28 cellular contexts compared by ENCODE assay signal in genomic region chr5:172171118-172171775, GRCh38. TPM values are rescaled to one million over a fixed set of nuclear protein-coding genes. Genes with fewer than 3 reads are reported as not detected.
DNase-seq lines count a peak whose midpoint lies in the region; ATAC-seq and TF ChIP-seq lines count a peak whose summit lies in the region.
"Had no signal": no experiment of that assay in that cellular context is flagged by ENCODE, and none has a peak within 500 bp of the region (broad histone marks: within the 10 kb centered on the region; RNA-seq: fewer than 3 reads in every experiment).

No MANE protein-coding gene starts in this region.

- H3K27me3 Mint-ChIP-seq in CD4-positive, CD25-positive, alpha-beta regulatory T cell: peaks cover 4% of the 10 kb centered on the region
- H3K27me3 Mint-ChIP-seq in activated CD4-positive, alpha-beta memory T cell treated with anti-CD3 and anti-CD28 coated beads, Interleukin-2, amount 10 ng/mL, durations not matched to agents 7 days and 5 days: no peaks in the 10 kb centered on the region
- H3K27me3 Mint-ChIP-seq in naive thymus-derived CD8-positive, alpha-beta T cell: no peaks in the 10 kb centered on the region
- H3K27me3 Mint-ChIP-seq in WTC11 (ENCODE audit: low read depth): no peaks in the 10 kb centered on the region
- H3K27me3 Mint-ChIP-seq: progenitor cell of endocrine pancreas had no signal

- H3K9ac ChIP-seq in BLaER1: peak overlapping the region; percentile 59; the same call in 1 of the 2 replicates

- CTCF ChIA-PET in activated CD4-positive, alpha-beta memory T cell treated with anti-CD3 and anti-CD28 coated beads, Interleukin-2, amount 10 ng/mL, durations not matched to agents 7 days and 5 days (lab: Charles Lee): interaction anchor here (0.6 to 13.1 kb wide), 2 partner anchors 15 to 61 kb away, joined by 3 to 254 read pairs; partner anchors contain the start of gene STK10
- CTCF ChIA-PET in WTC11 (lab: Charles Lee): no interaction called here

- H4K20me1 ChIP-seq in BLaER1: peaks cover 36% of the 10 kb centered on the region

- H3K9me3 ChIP-seq in BLaER1: no peaks in the 10 kb centered on the region
- no peaks in the 10 kb centered on the region for H3K9me3 ChIP-seq in CD4-positive, CD25-positive, alpha-beta regulatory T cell (ENCODE audit: control insufficient read depth in 2 of 2, low read length in 2 of 2)
- H3K9me3 ChIP-seq in uterus: no peaks in the 10 kb centered on the region
- H3K9me3 ChIP-seq: gastroesophageal sphincter, MG63, sigmoid colon, SJSA1, upper lobe of left lung had no signal

- 0 out of 2 replicates have a peak overlapping the region, but pooled peaks have one; percentile 38 for H3K4me3 ChIP-seq in BLaER1
- peak overlapping the region; percentile 7 for H3K4me3 ChIP-seq in CD4-positive, CD25-positive, alpha-beta regulatory T cell (ENCODE audit: low read depth, low read length)
- H3K4me3 ChIP-seq in uterus: no peak overlapping the region
- H3K4me3 ChIP-seq: gastroesophageal sphincter, MG63, sigmoid colon, SJSA1, upper lobe of left lung had no signal

- H3K36me3 ChIP-seq in BLaER1 (peaks cover 26% of the 10 kb centered on the region; the same call in 1 of the 2 replicates), uterus (no peaks in the 10 kb centered on the region)
- H3K36me3 ChIP-seq in CD4-positive, CD25-positive, alpha-beta regulatory T cell (ENCODE audit: control insufficient read depth, insufficient read depth, low read length): peaks cover 46% of the 10 kb centered on the region
- H3K36me3 ChIP-seq: gastroesophageal sphincter, MG63, sigmoid colon had no signal

- no peak for TF ChIP-seq POLR2A in uterus (IDR thresholded peaks at IDR 0.05)

- TF ChIP-seq CTCF in WTC11 (IDR thresholded peaks at IDR 0.05) (no peak), uterus (IDR thresholded peaks at IDR 0.05) (no peak)

- H3K27me3 ChIP-seq in BLaER1 (no peaks in the 10 kb centered on the region), uterus (no peaks in the 10 kb centered on the region)
- no peaks in the 10 kb centered on the region for H3K27me3 ChIP-seq in CD4-positive, CD25-positive, alpha-beta regulatory T cell (ENCODE audit: control insufficient read depth, insufficient read depth, low read length)
- H3K27me3 ChIP-seq: gastroesophageal sphincter, MG63, sigmoid colon, SJSA1, upper lobe of left lung had no signal

- H3K4me1 Mint-ChIP-seq in CD4-positive, CD25-positive, alpha-beta regulatory T cell: peaks cover 32 to 100% (median 75%) of the 10 kb centered on the region in 4 donors
- H3K4me1 Mint-ChIP-seq in activated CD4-positive, alpha-beta memory T cell treated with anti-CD3 and anti-CD28 coated beads, Interleukin-2, amount 10 ng/mL, durations not matched to agents 7 days and 5 days: peaks cover 91% of the 10 kb centered on the region
- peaks cover 57 to 99% (median 96%) of the 10 kb centered on the region in 4 donors for H3K4me1 Mint-ChIP-seq in naive thymus-derived CD8-positive, alpha-beta T cell
- H3K4me1 Mint-ChIP-seq in WTC11: peaks cover 20% of the 10 kb centered on the region

- no peak for DNase-seq in CD4-positive, CD25-positive, alpha-beta regulatory T cell
- DNase-seq in activated CD4-positive, alpha-beta memory T cell treated with anti-CD3 and anti-CD28 coated beads, Interleukin-2, amount 10 ng/mL, durations not matched to agents 7 days and 5 days: no peak
- no peak for DNase-seq in naive thymus-derived CD8-positive, alpha-beta T cell
- no peak for DNase-seq in NCI-H2107 treated with DMSO at 0.1 percent for 48 hours (lab: John Stamatoyannopoulos, UW; ENCODE audit: unreplicated experiment)
- no peak for DNase-seq in WTC11 (ENCODE audit: low spot score)
- DNase-seq in uterus: no peak
- DNase-seq: activated CD4-positive, alpha-beta T cell treated with anti-CD3 and anti-CD28 coated beads for 48 hours; anterior cingulate cortex; cortex of kidney; DMS79; GOT3; KBM-7; midbrain; NCI-H1436 treated with DMSO at 0.1 percent for 48 hours; NCI-H2171 treated with DMSO at 0.1 percent for 48 hours; NCI-H524 treated with DMSO at 0.1 percent for 48 hours; sigmoid colon; upper lobe of left lung had no signal

- H3K27ac ChIP-seq in BLaER1 (peak overlapping the region; percentile 85), uterus (no peak overlapping the region)
- H3K27ac ChIP-seq in CD4-positive, CD25-positive, alpha-beta regulatory T cell (ENCODE audit: insufficient read depth, low read length, poor library complexity, severe bottlenecking): peak overlapping the region; percentile 42
- H3K27ac ChIP-seq: gastroesophageal sphincter, sigmoid colon, SJSA1 had no signal

- peaks cover 28% of the 10 kb centered on the region for H3K36me3 Mint-ChIP-seq in CD4-positive, CD25-positive, alpha-beta regulatory T cell
- H3K36me3 Mint-ChIP-seq in activated CD4-positive, alpha-beta memory T cell treated with anti-CD3 and anti-CD28 coated beads, Interleukin-2, amount 10 ng/mL, durations not matched to agents 7 days and 5 days (ENCODE audit: low read depth): peaks cover 83% of the 10 kb centered on the region
- H3K36me3 Mint-ChIP-seq in naive thymus-derived CD8-positive, alpha-beta T cell: peaks cover 4 to 51% (median 6%) of the 10 kb centered on the region in 3 donors
- H3K36me3 Mint-ChIP-seq in WTC11: no peaks in the 10 kb centered on the region; the same call in 1 of the 2 replicates

- H3K4me2 ChIP-seq in BLaER1: peak overlapping the region; percentile 90

- intact Hi-C loops in uterus (cut with DNase I; ENCODE audit: low total_unique reads): no loop called here

- H3K27ac Mint-ChIP-seq in CD4-positive, CD25-positive, alpha-beta regulatory T cell: peak overlapping the region; percentile 51 to 90 (median 89)
- peak overlapping the region; percentile 6 for H3K27ac Mint-ChIP-seq in activated CD4-positive, alpha-beta memory T cell treated with anti-CD3 and anti-CD28 coated beads, Interleukin-2, amount 10 ng/mL, durations not matched to agents 7 days and 5 days
- peak overlapping the region; percentile 93 to 100 (median 98) for H3K27ac Mint-ChIP-seq in naive thymus-derived CD8-positive, alpha-beta T cell
- H3K27ac Mint-ChIP-seq in WTC11: no peak overlapping the region
- H3K27ac Mint-ChIP-seq: progenitor cell of endocrine pancreas had no signal

- peak overlapping the region in 2 of 4 donors; percentile 84 to 98 for H3K4me3 Mint-ChIP-seq in CD4-positive, CD25-positive, alpha-beta regulatory T cell
- H3K4me3 Mint-ChIP-seq in activated CD4-positive, alpha-beta memory T cell treated with anti-CD3 and anti-CD28 coated beads, Interleukin-2, amount 10 ng/mL, durations not matched to agents 7 days and 5 days: no peak overlapping the region
- H3K4me3 Mint-ChIP-seq in naive thymus-derived CD8-positive, alpha-beta T cell: peak overlapping the region in 6 of 10 donors; percentile 4 to 69 (median 21)
- no peak overlapping the region for H3K4me3 Mint-ChIP-seq in WTC11
- H3K4me3 Mint-ChIP-seq: T-helper 1 cell treated with Interleukin-12 subunit alpha and Interleukin-12 subunit beta and Interleukin-4 antibody, amounts not matched to agents 30 μg/mL and 1 μg/mL, for 36 hours had no signal

- no peak for ATAC-seq in CD4-positive, CD25-positive, alpha-beta regulatory T cell (ENCODE audit: low read depth in 2 of 2)
- ATAC-seq in naive thymus-derived CD8-positive, alpha-beta T cell: no peak
- ATAC-seq in WTC11 (no peak), GM21515 (IDR thresholded peaks at IDR 0.05; ENCODE audit: unreplicated experiment) (no peak)
- ATAC-seq: gastroesophageal sphincter, Panc1 had no signal

- H3K4me1 ChIP-seq in BLaER1: peaks cover 96% of the 10 kb centered on the region
- H3K4me1 ChIP-seq in CD4-positive, CD25-positive, alpha-beta regulatory T cell (ENCODE audit: control insufficient read depth, insufficient read depth, low read length, poor library complexity, severe bottlenecking): peaks cover 86% of the 10 kb centered on the region
- H3K4me1 ChIP-seq in uterus: no peaks in the 10 kb centered on the region

- H3K9me3 Mint-ChIP-seq in CD4-positive, CD25-positive, alpha-beta regulatory T cell: no peaks in the 10 kb centered on the region
- H3K9me3 Mint-ChIP-seq in activated CD4-positive, alpha-beta memory T cell treated with anti-CD3 and anti-CD28 coated beads, Interleukin-2, amount 10 ng/mL, durations not matched to agents 7 days and 5 days: no peaks in the 10 kb centered on the region
- no peaks in the 10 kb centered on the region for H3K9me3 Mint-ChIP-seq in naive thymus-derived CD8-positive, alpha-beta T cell
- no peaks in the 10 kb centered on the region for H3K9me3 Mint-ChIP-seq in WTC11
- H3K9me3 Mint-ChIP-seq: T-helper 1 cell treated with Interleukin-12 subunit alpha and Interleukin-12 subunit beta and Interleukin-4 antibody, amounts not matched to agents 30 μg/mL and 1 μg/mL, for 36 hours had no signal

- POLR2A ChIA-PET in activated CD4-positive, alpha-beta memory T cell treated with anti-CD3 and anti-CD28 coated beads, Interleukin-2, amount 10 ng/mL, durations not matched to agents 7 days and 5 days (lab: Charles Lee): interaction anchor here (9.7 to 19.2 kb wide), 2 partner anchors 15 to 63 kb away, joined by 609 to 905 read pairs; partner anchors contain the start of gene STK10
- POLR2A ChIA-PET in naive thymus-derived CD8-positive, alpha-beta T cell (lab: Charles Lee): interaction anchor here (10.5 kb wide), 1 partner anchor 15 kb away, joined by 721 read pairs; the partner anchor contains the start of gene STK10
- POLR2A ChIA-PET in WTC11 (lab: Charles Lee): no interaction called here

RNA-seq across cellular contexts. Expression of gene STK10, which starts 16.8 kb away (rescaled TPM):
- 533 TPM for total RNA-seq in CD4-positive, CD25-positive, alpha-beta regulatory T cell
- 10 to 100 TPM; 71.2 to 77.2 (median 74.1) TPM for polyA plus RNA-seq in CD4-positive, CD25-positive, alpha-beta regulatory T cell
- 100 to 1,000 TPM; 301 to 316 TPM for total RNA-seq in activated CD4-positive, alpha-beta memory T cell treated with anti-CD3 and anti-CD28 coated beads, Interleukin-2, amount 10 ng/mL, durations not matched to agents 7 days and 5 days
- total RNA-seq in naive thymus-derived CD8-positive, alpha-beta T cell: 100 to 1,000 TPM; 351 to 360 TPM
- 100 to 1,000 TPM in 1 of 3 donors, 10 to 100 TPM in 2; 44.6 to 128 (median 62.1) TPM for polyA plus RNA-seq in naive thymus-derived CD8-positive, alpha-beta T cell
- total RNA-seq in WTC11 (2021): 13.1 to 20.5 TPM (median 15.0 TPM) in 3 replicates
- 10 to 100 TPM in 2 of 4 donors, 1 to 10 TPM in 2; 3.3 to 24.6 (median 13.4) TPM for total RNA-seq in uterus

RNA-seq across cellular contexts. Expression of gene EFCAB9, which starts 22.7 kb away (rescaled TPM):
- total RNA-seq in CD4-positive, CD25-positive, alpha-beta regulatory T cell: not detected
- not detected for polyA plus RNA-seq in CD4-positive, CD25-positive, alpha-beta regulatory T cell
- not detected for total RNA-seq in activated CD4-positive, alpha-beta memory T cell treated with anti-CD3 and anti-CD28 coated beads, Interleukin-2, amount 10 ng/mL, durations not matched to agents 7 days and 5 days
- total RNA-seq in naive thymus-derived CD8-positive, alpha-beta T cell: not detected
- not detected for polyA plus RNA-seq in naive thymus-derived CD8-positive, alpha-beta T cell
- not detected in 3 replicates for total RNA-seq in WTC11 (2021)
- total RNA-seq in uterus: not detected
- total RNA-seq: gastroesophageal sphincter, HT1080, lower leg skin, progenitor cell of endocrine pancreas, sigmoid colon, SJSA1, upper lobe of left lung had no signal
- polyA plus RNA-seq: sigmoid colon had no signal

Comparison
In these comparisons a context has a peak if more than half of its experiments do, and no peak if none do; other contexts are left out.
1. H3K27ac ChIP-seq: peak in BLaER1 (single experiment) and CD4-positive, CD25-positive, alpha-beta regulatory T cell (single experiment); none in uterus (0 of 2).
2. H3K4me3 ChIP-seq: peak in BLaER1 (single experiment) and CD4-positive, CD25-positive, alpha-beta regulatory T cell (single experiment); none in uterus (0 of 2).
3. H3K4me3 Mint-ChIP-seq: peak in naive thymus-derived CD8-positive, alpha-beta T cell (6 of 10); none in activated CD4-positive, alpha-beta memory T cell treated with anti-CD3 and anti-CD28 coated beads, Interleukin-2, amount 10 ng/mL, durations not matched to agents 7 days and 5 days (single experiment) and WTC11 (single experiment).
4. RNA of gene STK10, which starts 16.8 kb away (total RNA-seq): 533 TPM in CD4-positive, CD25-positive, alpha-beta regulatory T cell (single experiment), 351 to 360 TPM in naive thymus-derived CD8-positive, alpha-beta T cell and 301 to 316 TPM in activated CD4-positive, alpha-beta memory T cell treated with anti-CD3 and anti-CD28 coated beads, Interleukin-2, amount 10 ng/mL, durations not matched to agents 7 days and 5 days; 13.1 to 20.5 TPM in WTC11 and 3.3 to 24.6 TPM in uterus; every median in the first group is over 10 times any median in the second.